ENCODE assay signal across 15 cellular contexts in genomic region chr3:11662392-11662990, GRCh38. TPM values are rescaled to one million over a fixed set of nuclear protein-coding genes. Genes with fewer than 3 reads are reported as not detected.
A peak's percentile ranks its signal among the peaks of the same experiment; 100 is the strongest.
DNase-seq lines count a peak whose midpoint lies in the region; TF ChIP-seq lines count a peak whose summit lies in the region.
"Had no signal": no experiment of that assay in that cellular context is flagged by ENCODE, and none has a peak within 500 bp of the region (broad histone marks: within the 10 kb centered on the region; RNA-seq: fewer than 3 reads in every experiment).

No MANE protein-coding gene starts in this region.

- H3K27ac ChIP-seq in SK-N-SH (ENCODE audit: low read depth in 2 of 2, low read length in 1 of 2), result peak overlapping the region in 1 of 2 experiments; percentile 25; a peak in 1 of 4 replicates
- H3K27ac ChIP-seq in transverse colon, result no peak overlapping the region
- no peak overlapping the region for H3K27ac ChIP-seq in CD4-positive, alpha-beta memory T cell (ENCODE audit: low read depth, low read length)
- H3K27ac ChIP-seq: esophagus muscularis mucosa had no signal

- H3K4me3 ChIP-seq in SK-N-SH (ENCODE audit: low read depth in 2 of 2, low read length in 1 of 2), result no peak overlapping the region
- no peak overlapping the region for H3K4me3 ChIP-seq in fibroblast of villous mesenchyme (ENCODE audit: low read depth, low read length)
- H3K4me3 ChIP-seq in transverse colon, result no peak overlapping the region
- no peak overlapping the region for H3K4me3 ChIP-seq in CD4-positive, alpha-beta memory T cell (ENCODE audit: low read length in 2 of 2)
- H3K4me3 ChIP-seq: esophagus muscularis mucosa had no signal

- TF ChIP-seq CTCF in SK-N-SH (IDR thresholded peaks at IDR 0.05), result peak; percentile 59
- TF ChIP-seq CTCF in fibroblast of villous mesenchyme (IDR thresholded peaks at IDR 0.05; ENCODE audit: insufficient read depth, low read depth, low read length), result peak; percentile 50
- peak; percentile 13 to 33 (median 24) for TF ChIP-seq CTCF in transverse colon (IDR thresholded peaks at IDR 0.05)

- no peak overlapping the region for H2AFZ ChIP-seq in SK-N-SH (ENCODE audit: low read depth)

- no peak for TF ChIP-seq POLR2A in transverse colon (IDR thresholded peaks at IDR 0.05)

- H3K9me2 ChIP-seq in SK-N-SH, result no peaks in the 10 kb centered on the region

- no peak overlapping the region for H3K4me2 ChIP-seq in SK-N-SH

- no peaks in the 10 kb centered on the region for H3K36me3 ChIP-seq in SK-N-SH (replicated peaks in 1 of 2; ENCODE audit: control insufficient read depth in 1 of 2, insufficient read depth in 2 of 2, low read length in 1 of 2)
- no peaks in the 10 kb centered on the region for H3K36me3 ChIP-seq in transverse colon
- H3K36me3 ChIP-seq in CD4-positive, alpha-beta memory T cell (ENCODE audit: insufficient read depth, low read length), result no peaks in the 10 kb centered on the region
- H3K36me3 ChIP-seq: esophagus muscularis mucosa had no signal

- CTCF ChIA-PET in SK-N-SH (lab: Yijun Ruan, JAX), result interaction anchor here (0.8 to 3.2 kb wide), 6 partner anchors 9 to 384 kb away, joined by 3 to 10 read pairs (median 4); partner anchors contain the start of gene VGLL4
- CTCF ChIA-PET in CD4-positive, alpha-beta memory T cell (lab: Charles Lee; ENCODE audit: partially characterized antibody), result interaction anchor here (2.4 kb wide), 1 partner anchor 13 kb away, joined by 5 read pairs; no protein-coding TSS in a partner anchor

- H3K27ac Mint-ChIP-seq in CD4-positive, alpha-beta memory T cell, result no peak overlapping the region
- H3K27ac Mint-ChIP-seq: activated CD4-positive, alpha-beta memory T cell treated with anti-CD3 and anti-CD28 coated beads for 36 hours; activated naive CD8-positive, alpha-beta T cell had no signal

- H3K9me3 ChIP-seq in SK-N-SH (no peaks in the 10 kb centered on the region), transverse colon (no peaks in the 10 kb centered on the region)
- no peaks in the 10 kb centered on the region for H3K9me3 ChIP-seq in CD4-positive, alpha-beta memory T cell (ENCODE audit: control insufficient read depth in 1 of 2, low read length in 2 of 2)
- H3K9me3 ChIP-seq: esophagus muscularis mucosa had no signal

- POLR2A ChIA-PET in SK-N-SH (lab: Yijun Ruan, JAX), result no interaction called here
- POLR2A ChIA-PET in CD4-positive, alpha-beta memory T cell (lab: Charles Lee; ENCODE audit: partially characterized antibody), result interaction anchor here (0.7 kb wide), 1 partner anchor 283 kb away, joined by 3 read pairs; no protein-coding TSS in a partner anchor

- H3K4me1 ChIP-seq in SK-N-SH (ENCODE audit: control insufficient read depth in 1 of 2, insufficient read depth in 2 of 2, low read depth in 1 of 2, low read length in 1 of 2), result peaks cover 0 to 4% of the 10 kb centered on the region in 2 experiments; a peak in 2 of 4 replicates
- peaks cover 3 to 51% (median 20%) of the 10 kb centered on the region in 4 donors for H3K4me1 ChIP-seq in transverse colon
- H3K4me1 ChIP-seq in CD4-positive, alpha-beta memory T cell (ENCODE audit: insufficient read depth, low read length), result no peaks in the 10 kb centered on the region

- 87% methylated on average over 2 of the region's 2 CpGs for WGBS in SK-N-SH (ENCODE audit: low lambda C conversion rate)
- WGBS in transverse colon (ENCODE audit: low coverage in 1 of 2), 2 donors, result 88 to 91% methylated on average over 2 of the region's 2 CpGs

- H3K79me2 ChIP-seq in SK-N-SH (ENCODE audit: insufficient read depth), result peaks cover 13% of the 10 kb centered on the region

- peak; percentile 20; the same call in 1 of the 2 replicates for TF ChIP-seq RAD21 in SK-N-SH (IDR thresholded peaks at IDR 0.05; ENCODE audit: low read length)

- H3K27me3 Mint-ChIP-seq in CD4-positive, alpha-beta memory T cell, result no peaks in the 10 kb centered on the region
- H3K27me3 Mint-ChIP-seq: activated CD4-positive, alpha-beta memory T cell treated with anti-CD3 and anti-CD28 coated beads for 36 hours; activated naive CD8-positive, alpha-beta T cell had no signal

- H3K4me3 Mint-ChIP-seq in CD4-positive, alpha-beta memory T cell, result no peak overlapping the region
- H3K4me3 Mint-ChIP-seq: activated CD4-positive, alpha-beta memory T cell treated with anti-CD3 and anti-CD28 coated beads for 36 hours; activated naive CD8-positive, alpha-beta T cell had no signal

- TF ChIP-seq EP300 in SK-N-SH (IDR thresholded peaks at IDR 0.05; ENCODE audit: borderline replicate concordance in 1 of 2, low read depth in 1 of 2, low read length in 1 of 2) (no peak), transverse colon (IDR thresholded peaks at IDR 0.05; ENCODE audit: low read depth) (no peak)

- DNase-seq in NCI-H82 (lab: John Stamatoyannopoulos, UW), result peak; percentile 14
- DNase-seq in NCI-H82 treated with DMSO at 0.1 percent for 48 hours (lab: John Stamatoyannopoulos, UW; ENCODE audit: unreplicated experiment), result no peak
- no peak for DNase-seq in SK-N-SH
- no peak for DNase-seq in fibroblast of villous mesenchyme (ENCODE audit: low read depth)
- DNase-seq in transverse colon, result no peak
- no peak for DNase-seq in UCSD-AML1 (lab: John Stamatoyannopoulos, UW; ENCODE audit: unreplicated experiment)
- no peak for DNase-seq in CD4-positive, alpha-beta memory T cell
- DNase-seq in dedifferentiated amniotic fluid mesenchymal stem cell (ENCODE audit: extremely low spot score), result no peak
- DNase-seq: activated CD4-positive, alpha-beta memory T cell treated with anti-CD3 and anti-CD28 coated beads for 36 hours; NCI-H1694; SIG-M5; stimulated activated CD4-positive, alpha-beta T cell treated with anti-CD3 and anti-CD28 coated beads, Interleukin-12 subunit alpha, Interleukin-12 subunit beta, amount 100 ng/mL, for 4 hours; stimulated activated naive CD4-positive, alpha-beta T cell had no signal

- intact Hi-C loops in transverse colon (cut with DNase I; ENCODE audit: low total_unique reads), result loop anchor here (1.0 kb wide), 1 partner anchor 21 kb away; no protein-coding TSS in a partner anchor
- intact Hi-C loops in CD4-positive, alpha-beta memory T cell (cut with micrococcal nuclease), result no loop called here

- H3F3A ChIP-seq in SK-N-SH (replicated peaks; ENCODE audit: insufficient read depth), result peaks cover 12% of the 10 kb centered on the region

- H3K27me3 ChIP-seq in SK-N-SH (ENCODE audit: insufficient read depth) (no peaks in the 10 kb centered on the region), transverse colon (no peaks in the 10 kb centered on the region)
- no peaks in the 10 kb centered on the region for H3K27me3 ChIP-seq in CD4-positive, alpha-beta memory T cell (ENCODE audit: insufficient read depth, low read length)
- H3K27me3 ChIP-seq: esophagus muscularis mucosa had no signal

- H3K9ac ChIP-seq in SK-N-SH, result no peak overlapping the region

- H3K4me1 Mint-ChIP-seq in CD4-positive, alpha-beta memory T cell, result peaks cover 0 to 8% (median 5%) of the 10 kb centered on the region in 4 donors

- in situ Hi-C loops in transverse colon (cut with MboI; ENCODE audit: low pct_ligation_motif_present in 1 of 4, low pct_unique_long_range_greater_than_20kb in 1 of 4, low sequenced_read_pairs in 3 of 4), result loop anchor here in 2 of 4 donors (25.0 kb wide), 2 partner anchors 150 to 425 kb away; no protein-coding TSS in a partner anchor

- peaks cover 1 to 6% of the 10 kb centered on the region in 2 donors for H3K36me3 Mint-ChIP-seq in CD4-positive, alpha-beta memory T cell
- H3K36me3 Mint-ChIP-seq: activated naive CD8-positive, alpha-beta T cell had no signal

- peaks cover 0 to 3% (median 0%) of the 10 kb centered on the region in 8 donors for H3K9me3 Mint-ChIP-seq in CD4-positive, alpha-beta memory T cell

- H4K20me1 ChIP-seq in SK-N-SH (ENCODE audit: insufficient read depth), result no peaks in the 10 kb centered on the region

TF ChIP-seq in SK-N-SH, 30 proteins besides CTCF, POLR2A, EP300 and RAD21:
- TF ChIP-seq FOSL2 (IDR thresholded peaks at IDR 0.05; ENCODE audit: borderline replicate concordance, low read depth), result no peak
- TF ChIP-seq FOXJ3 (CRISPR knock-in tag; IDR thresholded peaks at IDR 0.05), result no peak
- TF ChIP-seq PBX3 (IDR thresholded peaks at IDR 0.05), result no peak
- 0 out of 2 replicates have a peak, but pooled peaks have one; percentile 10 for TF ChIP-seq SMC3 (IDR thresholded peaks at IDR 0.05; ENCODE audit: low read depth, low read length)
- no peak for TF ChIP-seq RXRA (IDR thresholded peaks at IDR 0.05; ENCODE audit: borderline replicate concordance, low read depth)

RNA-seq across cellular contexts. Expression of gene VGLL4, which starts 18.8 kb away (rescaled TPM):
- 48.9 and 52.1 TPM in 2 replicates for polyA plus RNA-seq in SK-N-SH (2012; rRNA removed)
- 40.5 and 45.5 TPM in 2 replicates for polyA plus RNA-seq in SK-N-SH (2012; cell fraction: cytosol; rRNA removed)
- polyA plus RNA-seq in SK-N-SH (2012; cell fraction: nucleus; rRNA removed), result 60.2 and 71.7 TPM in 2 replicates
- total RNA-seq in fibroblast of villous mesenchyme (45.7 and 65.6 TPM in 2 replicates), transverse colon (100 to 1,000 TPM in 1 of 4 donors, 10 to 100 TPM in 3; 67.3 to 175 (median 95.0) TPM)
- total RNA-seq in CD4-positive, alpha-beta memory T cell, result 10 to 100 TPM; 29.2 to 30.3 TPM
- 10 to 100 TPM; 15.1 to 21.9 TPM for polyA plus RNA-seq in CD4-positive, alpha-beta memory T cell
